In the genomic region with DNA sequence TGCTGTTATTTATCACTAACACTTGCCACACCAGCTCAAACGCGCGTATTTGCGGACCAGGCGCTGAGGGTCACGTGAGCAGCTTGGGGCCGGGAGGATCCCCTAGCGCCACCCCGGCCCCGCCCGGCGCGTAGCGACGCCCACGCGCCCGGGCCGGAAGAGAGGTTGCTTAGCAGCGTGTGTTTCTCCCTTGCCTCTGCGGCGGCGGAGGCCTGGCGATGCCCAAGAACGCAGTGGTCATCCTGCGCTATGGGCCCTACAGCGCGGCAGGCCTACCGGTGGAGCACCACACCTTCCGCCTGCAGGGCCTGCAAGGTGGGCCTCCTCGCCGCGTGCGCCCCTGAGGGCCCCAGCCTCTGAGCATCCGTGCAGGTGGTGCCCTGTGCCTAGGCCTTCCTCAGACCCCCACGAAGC, we compare ENCODE assay signal across 9 cellular contexts. TPM values are rescaled to one million over a fixed set of nuclear protein-coding genes. Genes with fewer than 3 reads are reported as not detected.
A peak's percentile ranks its signal among the peaks of the same experiment; 100 is the strongest.
DNase-seq lines count a peak whose midpoint lies in the region; ATAC-seq and TF ChIP-seq lines count a peak whose summit lies in the region.
"Had no signal": no experiment of that assay in that cellular context is flagged by ENCODE, and none has a peak within 500 bp of the region (broad histone marks: within the 10 kb centered on the region; RNA-seq: fewer than 3 reads in every experiment).

A gene with protein sequence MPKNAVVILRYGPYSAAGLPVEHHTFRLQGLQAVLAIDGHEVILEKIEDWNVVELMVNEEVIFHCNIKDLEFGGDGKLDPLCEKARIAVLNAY (plus strand): TSS at position 172 of the 414 bp plus-strand sequence. CDS start 47 bp downstream, at position 219.

- peaks cover 7 to 10% of the 10 kb centered on the region in 2 donors for H3K9me3 Mint-ChIP-seq in natural killer cell

- peak within 1 kb of the TSS; percentile 67 for H3K9ac ChIP-seq in NT2/D1 (ENCODE audit: insufficient read length, low read depth)
- H3K9ac ChIP-seq in PC-3 (ENCODE audit: low read length): no peak within 1 kb of the TSS

- H3K27me3 Mint-ChIP-seq in natural killer cell (ENCODE audit: low read depth in 2 of 2): peaks cover 38 to 40% of the 10 kb centered on the region in 2 donors

- no peaks in the 10 kb centered on the region for H4K20me1 ChIP-seq in PC-3 (ENCODE audit: low read length)

- CTCF ChIA-PET in PC-3 (lab: Charles Lee): no interaction called here

- POLR2A ChIA-PET in PC-3 (lab: Charles Lee; ENCODE audit: unreplicated experiment): no interaction called here

- H3K9me3 ChIP-seq in NT2/D1 (ENCODE audit: insufficient read depth, low read length) (no peaks in the 10 kb centered on the region), PC-3 (ENCODE audit: low read length) (peaks cover 5% of the 10 kb centered on the region; the same call in 1 of the 2 replicates)
- H3K9me3 ChIP-seq: SJSA1 had no signal

- H3F3A ChIP-seq in PC-3 (ENCODE audit: low read length, unreplicated experiment): no peaks in the 10 kb centered on the region

- peaks cover 14% of the 10 kb centered on the region for H3K36me3 Mint-ChIP-seq in natural killer cell

- no peaks in the 10 kb centered on the region for H3K9me2 ChIP-seq in PC-3 (replicated peaks; ENCODE audit: low read length)

- peak; percentile 25 for ATAC-seq in esophagus mucosa
- ATAC-seq in natural killer cell: peak in 2 of 3 donors; percentile 42 to 67
- no peak for ATAC-seq in PC-3
- ATAC-seq in GM18870 (IDR thresholded peaks at IDR 0.05; ENCODE audit: unreplicated experiment): no peak

- no peaks in the 10 kb centered on the region for H3K4me1 ChIP-seq in NT2/D1 (ENCODE audit: insufficient read depth, insufficient read length)
- H3K4me1 ChIP-seq in PC-3 (ENCODE audit: insufficient read depth, low read length): no peaks in the 10 kb centered on the region
- H3K4me1 ChIP-seq: SJSA1 had no signal

- TF ChIP-seq CTCF in natural killer cell (IDR thresholded peaks at IDR 0.05) (no peak), PC-3 (conservative IDR thresholded peaks at IDR 0.05; ENCODE audit: low read depth, low read length) (no peak)

- H3K27me3 ChIP-seq in NT2/D1 (ENCODE audit: insufficient read depth, insufficient read length) (peaks cover 53% of the 10 kb centered on the region), PC-3 (ENCODE audit: low read length) (peaks cover 86% of the 10 kb centered on the region)

- H3K4me3 Mint-ChIP-seq in natural killer cell: peak within 1 kb of the TSS; percentile 22

- H3K4me3 ChIP-seq in NT2/D1 (ENCODE audit: insufficient read length, low read depth): peak within 1 kb of the TSS; percentile 27
- no peak within 1 kb of the TSS for H3K4me3 ChIP-seq in PC-3 (ENCODE audit: low read length)
- H3K4me3 ChIP-seq: SJSA1 had no signal

- BruUV-seq in PC-3 (replicated peaks; lab: Mats Ljungman, UMichigan): no TSS peak

- no peak within 1 kb of the TSS for H2AFZ ChIP-seq in PC-3 (ENCODE audit: low read length)

- DNase-seq in NCI-H524 (lab: John Stamatoyannopoulos, UW): peak; percentile 19 to 68
- DNase-seq in NCI-H524 treated with DMSO at 0.1 percent for 48 hours (lab: John Stamatoyannopoulos, UW): no peak
- DNase-seq in NT2/D1 (ENCODE audit: low read depth, low spot score): no peak
- DNase-seq in natural killer cell: no peak
- DNase-seq in PC-3: no peak
- no peak for DNase-seq in effector CD4-positive, alpha-beta T cell

- H3K4me2 ChIP-seq in PC-3 (ENCODE audit: low read length): no peak within 1 kb of the TSS

- peaks cover 6% of the 10 kb centered on the region in 2 donors for H3K4me1 Mint-ChIP-seq in natural killer cell

- H3K27ac Mint-ChIP-seq in natural killer cell: no peak within 1 kb of the TSS

- H3K79me2 ChIP-seq in PC-3 (ENCODE audit: low read length): no peaks in the 10 kb centered on the region

- H3K27ac ChIP-seq in PC-3 (ENCODE audit: low read length): no peak within 1 kb of the TSS
- H3K27ac ChIP-seq: SJSA1 had no signal

- H3K36me3 ChIP-seq in NT2/D1 (ENCODE audit: insufficient read depth, insufficient read length, low read length): no peaks in the 10 kb centered on the region
- no peaks in the 10 kb centered on the region for H3K36me3 ChIP-seq in PC-3 (ENCODE audit: low read depth, low read length)
- H3K36me3 ChIP-seq: SJSA1 had no signal

- intact Hi-C loops in natural killer cell (cut with micrococcal nuclease): no loop called here
- intact Hi-C loops in PC-3 (cut with micrococcal nuclease): no loop called here

RNA-seq across cellular contexts. Expression of the gene that starts here (rescaled TPM):
- total RNA-seq in esophagus mucosa (not detected), natural killer cell (not detected), PC-3 (2014; rRNA removed) (not detected in 2 replicates)
- total RNA-seq: SJSA1 had no signal

Comparison
In these comparisons a context has a peak if more than half of its experiments do, and no peak if none do; other contexts are left out.
1. DNase-seq: peak in NCI-H524 (2 of 2); none in NCI-H524 treated with DMSO at 0.1 percent for 48 hours (single experiment), NT2/D1 (single experiment), natural killer cell (single experiment), PC-3 (single experiment) and effector CD4-positive, alpha-beta T cell (single experiment).
2. Peak in ATAC-seq in esophagus mucosa; RNA of the gene not detected or under 1 TPM.
3. Peak in ATAC-seq in natural killer cell; RNA of the gene not detected or under 1 TPM.